Comparison of ENCODE assay signal across 31 cellular contexts in the genomic region with DNA sequence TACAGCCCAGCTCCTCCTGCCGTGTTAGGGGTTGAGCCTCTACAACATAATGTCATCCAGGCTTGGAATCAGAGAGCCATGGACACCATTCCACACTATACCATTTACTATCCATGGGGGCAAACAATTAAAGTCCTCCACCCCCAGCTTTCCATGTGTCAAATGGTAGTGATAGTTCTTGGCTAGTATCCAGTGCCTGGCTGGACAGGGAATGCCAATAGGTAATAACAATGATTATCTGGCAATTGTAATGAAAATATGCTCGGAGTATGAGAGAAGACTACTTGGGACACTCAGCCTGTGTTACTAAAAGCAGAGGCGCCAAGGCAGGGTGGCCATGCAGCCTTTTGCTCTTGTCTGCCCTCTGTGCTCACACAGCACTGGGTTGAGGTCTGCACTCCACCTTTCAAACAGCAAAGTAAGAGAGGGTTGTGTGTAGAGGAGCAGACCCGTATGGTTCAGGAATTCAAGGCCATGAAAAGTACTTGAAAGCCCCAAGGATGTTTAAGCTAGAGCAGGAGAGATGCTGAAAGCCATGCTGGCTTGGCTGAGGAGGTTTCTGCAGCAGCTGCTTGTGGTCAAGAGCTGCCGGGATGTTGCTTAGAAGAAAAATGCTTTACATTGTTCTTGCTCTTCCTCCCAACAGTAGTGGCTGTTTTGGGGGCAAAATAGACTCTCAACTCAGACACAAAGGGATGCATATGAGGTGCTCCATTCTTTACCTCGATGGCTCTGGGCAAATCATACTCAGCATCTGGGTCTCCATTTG. TPM values are rescaled to one million over a fixed set of nuclear protein-coding genes. Genes with fewer than 3 reads are reported as not detected.
"Had no signal": no experiment of that assay in that cellular context is flagged by ENCODE, and none has a peak within 500 bp of the region (broad histone marks: within the 10 kb centered on the region; RNA-seq: fewer than 3 reads in every experiment).

No MANE protein-coding gene starts in this region.

- H3K36me3 Mint-ChIP-seq: brain; neural progenitor cell; stimulated activated effector memory CD8-positive, alpha-beta T cell treated with anti-CD3 and anti-CD28 coated beads, Interleukin-12 subunit alpha, Interleukin-12 subunit beta, amount 100 ng/mL, for 72 hours had no signal

- ATAC-seq: effector memory CD8-positive, alpha-beta T cell; gastroesophageal sphincter; left colon; naive thymus-derived CD8-positive, alpha-beta T cell; stimulated activated effector memory CD8-positive, alpha-beta T cell treated with anti-CD3 and anti-CD28 coated beads, Interleukin-12 subunit alpha, Interleukin-12 subunit beta, amount 100 ng/mL, for 72 hours had no signal

- H3K4me1 Mint-ChIP-seq: brain; mesothelial cell of epicardium; naive thymus-derived CD8-positive, alpha-beta T cell; neural progenitor cell; stimulated activated effector memory CD8-positive, alpha-beta T cell treated with anti-CD3 and anti-CD28 coated beads, Interleukin-12 subunit alpha, Interleukin-12 subunit beta, amount 100 ng/mL, for 72 hours had no signal

- H3K27me3 ChIP-seq: hepatocyte, neural progenitor cell, right atrium auricular region, upper lobe of left lung had no signal

- H2AFZ ChIP-seq: hepatocyte, neural progenitor cell had no signal

- DNase-seq: activated CD4-positive, alpha-beta T cell treated with anti-CD3 and anti-CD28 coated beads for 4 hours; activated CD4-positive, alpha-beta T cell treated with anti-CD3 and anti-CD28 coated beads, Interleukin-2, amount 50 U/mL, for 4 hours; activated gamma-delta T cell; activated naive CD4-positive, alpha-beta T cell treated with anti-CD3 and anti-CD28 coated beads, Interleukin-2, amount 50 U/mL, for 16 hours; amygdala; cerebellar nuclear complex; effector memory CD8-positive, alpha-beta T cell; erythroblast; kidney; left colon; mammary epithelial cell; naive thymus-derived CD8-positive, alpha-beta T cell; stimulated activated CD4-positive, alpha-beta T cell treated with anti-CD3 and anti-CD28 coated beads, Interleukin-4, amount 100 ng/mL, for 24 hours; substantia nigra; T-helper 9 cell; upper lobe of left lung had no signal

- H3K4me3 ChIP-seq: cardiac muscle cell, coronary artery, gastroesophageal sphincter, hepatocyte, neural progenitor cell, right atrium auricular region, skin epidermis, upper lobe of left lung had no signal

- H3K9ac ChIP-seq: neural progenitor cell had no signal

- H3K4me1 ChIP-seq: gastroesophageal sphincter, neural progenitor cell, right atrium auricular region, upper lobe of left lung had no signal

- H3K27me3 Mint-ChIP-seq: stimulated activated naive CD8-positive, alpha-beta T cell treated with anti-CD3 and anti-CD28 coated beads, Interleukin-15, Interleukin-2, amounts not matched to agents 100 ng/mL and 50 ng/mL, for 24 hours had no signal

- H3K27ac Mint-ChIP-seq: brain; effector memory CD8-positive, alpha-beta T cell; mesothelial cell of epicardium; neural progenitor cell; stimulated activated effector memory CD8-positive, alpha-beta T cell treated with anti-CD3 and anti-CD28 coated beads, Interleukin-12 subunit alpha, Interleukin-12 subunit beta, amount 100 ng/mL, for 72 hours; stimulated activated naive CD8-positive, alpha-beta T cell treated with anti-CD3 and anti-CD28 coated beads, Interleukin-15, Interleukin-2, amounts not matched to agents 100 ng/mL and 50 ng/mL, for 24 hours; T-helper 1 cell treated with Interleukin-12 subunit alpha and Interleukin-12 subunit beta and Interleukin-4 antibody, amounts not matched to agents 30 μg/mL and 1 μg/mL, for 36 hours had no signal

- H3K79me2 ChIP-seq: hepatocyte had no signal

- H3K36me3 ChIP-seq: cardiac muscle cell, neural progenitor cell had no signal

- H3K27ac ChIP-seq: cardiac muscle cell, coronary artery, gastroesophageal sphincter, hepatocyte, neural progenitor cell, right atrium auricular region, skin epidermis, upper lobe of left lung, VCaP had no signal

- H3K4me2 ChIP-seq: hepatocyte, neural progenitor cell had no signal

- FAIRE-seq: kidney, TTC549 had no signal

- H3K4me3 Mint-ChIP-seq: brain; effector memory CD8-positive, alpha-beta T cell; mesothelial cell of epicardium; naive thymus-derived CD8-positive, alpha-beta T cell; neural progenitor cell; stimulated activated effector memory CD8-positive, alpha-beta T cell treated with anti-CD3 and anti-CD28 coated beads, Interleukin-12 subunit alpha, Interleukin-12 subunit beta, amount 100 ng/mL, for 72 hours; stimulated activated naive CD8-positive, alpha-beta T cell treated with anti-CD3 and anti-CD28 coated beads, Interleukin-15, Interleukin-2, amounts not matched to agents 100 ng/mL and 50 ng/mL, for 24 hours; T-helper 1 cell treated with Interleukin-12 subunit alpha and Interleukin-12 subunit beta and Interleukin-4 antibody, amounts not matched to agents 30 μg/mL and 1 μg/mL, for 36 hours had no signal

RNA-seq across cellular contexts. Expression of a gene that starts 10.6 kb away (rescaled TPM):
- total RNA-seq: cardiac muscle cell; fibroblast of villous mesenchyme; naive thymus-derived CD8-positive, alpha-beta T cell had no signal
- polyA plus RNA-seq: naive thymus-derived CD8-positive, alpha-beta T cell had no signal

RNA-seq across cellular contexts. Expression of a gene that starts 41.6 kb away (rescaled TPM):
- total RNA-seq: cardiac muscle cell; fibroblast of villous mesenchyme; naive thymus-derived CD8-positive, alpha-beta T cell had no signal
- polyA plus RNA-seq: cardiac muscle cell; naive thymus-derived CD8-positive, alpha-beta T cell had no signal
